In the genomic region with DNA sequence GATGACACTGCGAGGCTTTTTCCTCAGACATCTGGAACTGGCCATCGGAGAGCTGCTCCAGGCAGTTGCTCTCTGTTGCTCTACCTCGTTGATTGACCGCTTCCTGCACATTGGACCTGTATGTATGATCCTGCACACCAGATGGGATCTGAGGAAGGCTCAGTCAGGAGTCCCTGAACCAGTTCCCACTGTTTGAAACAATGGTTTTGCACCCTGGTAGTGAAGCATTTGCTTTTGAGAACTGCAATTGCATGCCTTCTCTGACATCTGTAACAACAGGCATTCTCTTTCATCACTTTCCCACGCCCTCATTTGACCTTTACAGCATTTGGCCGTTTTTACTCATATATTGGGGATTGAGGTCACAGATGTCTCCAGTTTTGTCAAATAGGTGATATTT, we compare ENCODE assay signal across 11 cellular contexts.
DNase-seq lines count a peak whose midpoint lies in the region; ATAC-seq and TF ChIP-seq lines count a peak whose summit lies in the region.
"Had no signal": no experiment of that assay in that cellular context is flagged by ENCODE, and none has a peak within 500 bp of the region (broad histone marks: within the 10 kb centered on the region; RNA-seq: fewer than 3 reads in every experiment).

No MANE protein-coding gene starts in this region.

- TF ChIP-seq CTCF in liver (IDR thresholded peaks at IDR 0.05; ENCODE audit: low read depth, low read length, missing input control) (no peak), mucosa of descending colon (IDR thresholded peaks at IDR 0.05) (no peak)

- no peak overlapping the region for H3K27ac ChIP-seq in liver (ENCODE audit: low read depth in 1 of 2, low read length in 2 of 2)

- intact Hi-C loops in activated CD4-positive, alpha-beta memory T cell treated with anti-CD3 and anti-CD28 coated beads for 36 hours (cut with micrococcal nuclease), result loop anchor here (5.0 kb wide), 1 partner anchor 89 kb away; a partner anchor contains a TSS
- intact Hi-C loops in mucosa of descending colon (cut with DNase I, micrococcal nuclease), result no loop called here

- H3K4me1 ChIP-seq in liver (ENCODE audit: control insufficient read depth in 4 of 4, insufficient read depth in 4 of 4, low read length in 3 of 4) (peaks cover 10 to 27% (median 18%) of the 10 kb centered on the region in 4 donors), mucosa of descending colon (ENCODE audit: low read depth) (peaks cover 21% of the 10 kb centered on the region)

- H3K4me3 Mint-ChIP-seq in activated CD4-positive, alpha-beta memory T cell treated with anti-CD3 and anti-CD28 coated beads for 36 hours, result no peak overlapping the region
- H3K4me3 Mint-ChIP-seq: activated B cell treated with CpG ODN at 0.5 μM for 24 hours had no signal

- peaks cover 3% of the 10 kb centered on the region for H3K36me3 Mint-ChIP-seq in activated CD4-positive, alpha-beta memory T cell treated with anti-CD3 and anti-CD28 coated beads for 36 hours

- POLR2A ChIA-PET in activated CD4-positive, alpha-beta memory T cell treated with anti-CD3 and anti-CD28 coated beads for 36 hours (lab: Charles Lee), result no interaction called here

- no peaks in the 10 kb centered on the region for H3K9me3 Mint-ChIP-seq in activated CD4-positive, alpha-beta memory T cell treated with anti-CD3 and anti-CD28 coated beads for 36 hours
- H3K9me3 Mint-ChIP-seq: activated B cell treated with CpG ODN at 0.5 μM for 24 hours had no signal

- peak in 1 of 2 donors; percentile 16 for TF ChIP-seq RAD21 in liver (IDR thresholded peaks at IDR 0.05)

- DNase-seq in AG08395 (ENCODE audit: low spot score), result peak; percentile 37
- peak; percentile 89 for DNase-seq in GM04503 (ENCODE audit: low read depth)
- peak; percentile 52 for DNase-seq in activated CD4-positive, alpha-beta memory T cell treated with anti-CD3 and anti-CD28 coated beads for 36 hours
- DNase-seq in mesenteric fat pad (ENCODE audit: low spot score), result no peak
- no peak for DNase-seq in mucosa of descending colon
- DNase-seq in SW 1271 (lab: John Stamatoyannopoulos, UW), result no peak
- no peak for DNase-seq in DMS53 (lab: John Stamatoyannopoulos, UW)
- DNase-seq: activated B cell treated with CpG ODN at 0.5 μM for 24 hours; MG63; stimulated activated CD4-positive, alpha-beta T cell treated with anti-CD3 and anti-CD28 coated beads, Interleukin-2, amount 100 ng/mL, for 24 hours had no signal

- ATAC-seq in mucosa of descending colon, result no peak

- peaks cover 66% of the 10 kb centered on the region for H3K4me1 Mint-ChIP-seq in activated CD4-positive, alpha-beta memory T cell treated with anti-CD3 and anti-CD28 coated beads for 36 hours (ENCODE audit: low read depth)

- H3K9ac ChIP-seq in liver (ENCODE audit: low read depth in 1 of 2, low read length in 2 of 2), result no peak overlapping the region

- no peaks in the 10 kb centered on the region for H3K27me3 ChIP-seq in liver (ENCODE audit: control insufficient read depth in 4 of 4, insufficient read depth in 4 of 4, low read length in 3 of 4)
- H3K27me3 ChIP-seq: MG63 had no signal

- no peaks in the 10 kb centered on the region for H3K27me3 Mint-ChIP-seq in activated CD4-positive, alpha-beta memory T cell treated with anti-CD3 and anti-CD28 coated beads for 36 hours
- H3K27me3 Mint-ChIP-seq: activated B cell treated with CpG ODN at 0.5 μM for 24 hours had no signal

- CTCF ChIA-PET in activated CD4-positive, alpha-beta memory T cell treated with anti-CD3 and anti-CD28 coated beads for 36 hours (lab: Charles Lee), result interaction anchor here (0.7 to 1.3 kb wide), 3 partner anchors 14 to 206 kb away, joined by 3 to 4 read pairs (median 3); no protein-coding TSS in a partner anchor

- no peaks in the 10 kb centered on the region for H3K36me3 ChIP-seq in liver (ENCODE audit: control insufficient read depth in 4 of 4, insufficient read depth in 3 of 4, low read depth in 1 of 4, low read length in 3 of 4)
- H3K36me3 ChIP-seq in mucosa of descending colon (ENCODE audit: low read depth), result no peaks in the 10 kb centered on the region

- 61% methylated on average over 6 of the region's 6 CpGs for WGBS in liver

- H3K9me3 ChIP-seq in liver (ENCODE audit: control insufficient read depth in 4 of 4, low read length in 3 of 4) (no peaks in the 10 kb centered on the region), mucosa of descending colon (no peaks in the 10 kb centered on the region)
- H3K9me3 ChIP-seq: MG63 had no signal

- peak overlapping the region; percentile 80 for H3K27ac Mint-ChIP-seq in activated CD4-positive, alpha-beta memory T cell treated with anti-CD3 and anti-CD28 coated beads for 36 hours
- H3K27ac Mint-ChIP-seq: activated B cell treated with CpG ODN at 0.5 μM for 24 hours had no signal

- H3K4me3 ChIP-seq in liver (ENCODE audit: low read depth in 1 of 3, low read length in 3 of 3) (no peak overlapping the region), mucosa of descending colon (no peak overlapping the region)
- H3K4me3 ChIP-seq: MG63 had no signal

TF ChIP-seq in liver, 16 proteins besides CTCF, POLR2A, EP300 and RAD21:
- TF ChIP-seq, protein P1, sequence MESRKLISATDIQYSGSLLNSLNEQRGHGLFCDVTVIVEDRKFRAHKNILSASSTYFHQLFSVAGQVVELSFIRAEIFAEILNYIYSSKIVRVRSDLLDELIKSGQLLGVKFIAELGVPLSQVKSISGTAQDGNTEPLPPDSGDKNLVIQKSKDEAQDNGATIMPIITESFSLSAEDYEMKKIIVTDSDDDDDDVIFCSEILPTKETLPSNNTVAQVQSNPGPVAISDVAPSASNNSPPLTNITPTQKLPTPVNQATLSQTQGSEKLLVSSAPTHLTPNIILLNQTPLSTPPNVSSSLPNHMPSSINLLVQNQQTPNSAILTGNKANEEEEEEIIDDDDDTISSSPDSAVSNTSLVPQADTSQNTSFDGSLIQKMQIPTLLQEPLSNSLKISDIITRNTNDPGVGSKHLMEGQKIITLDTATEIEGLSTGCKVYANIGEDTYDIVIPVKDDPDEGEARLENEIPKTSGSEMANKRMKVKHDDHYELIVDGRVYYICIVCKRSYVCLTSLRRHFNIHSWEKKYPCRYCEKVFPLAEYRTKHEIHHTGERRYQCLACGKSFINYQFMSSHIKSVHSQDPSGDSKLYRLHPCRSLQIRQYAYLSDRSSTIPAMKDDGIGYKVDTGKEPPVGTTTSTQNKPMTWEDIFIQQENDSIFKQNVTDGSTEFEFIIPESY (IDR thresholded peaks at IDR 0.05), result no peak
- TF ChIP-seq GABPA (IDR thresholded peaks at IDR 0.05 in 1 of 2, conservative IDR thresholded peaks at IDR 0.05 in 1 of 2), result no peak
- no peak for TF ChIP-seq TAF1 (conservative IDR thresholded peaks at IDR 0.05)
- TF ChIP-seq RXRA (IDR thresholded peaks at IDR 0.05), result peak; percentile 43 to 54
- no peak for TF ChIP-seq HNF4G (IDR thresholded peaks at IDR 0.05)
- no peak for TF ChIP-seq NR2F2 (IDR thresholded peaks at IDR 0.05)
- TF ChIP-seq HNF4A (conservative IDR thresholded peaks at IDR 0.05), result peak in 1 of 2 donors; percentile 14

Comparison
In these comparisons a context has a peak if more than half of its experiments do, and no peak if none do; other contexts are left out.
1. DNase-seq: peak in AG08395 (single experiment), GM04503 (single experiment) and activated CD4-positive, alpha-beta memory T cell treated with anti-CD3 and anti-CD28 coated beads for 36 hours (single experiment); none in mesenteric fat pad (single experiment), mucosa of descending colon (0 of 3), SW 1271 (0 of 2) and DMS53 (single experiment).